In the genomic region with DNA sequence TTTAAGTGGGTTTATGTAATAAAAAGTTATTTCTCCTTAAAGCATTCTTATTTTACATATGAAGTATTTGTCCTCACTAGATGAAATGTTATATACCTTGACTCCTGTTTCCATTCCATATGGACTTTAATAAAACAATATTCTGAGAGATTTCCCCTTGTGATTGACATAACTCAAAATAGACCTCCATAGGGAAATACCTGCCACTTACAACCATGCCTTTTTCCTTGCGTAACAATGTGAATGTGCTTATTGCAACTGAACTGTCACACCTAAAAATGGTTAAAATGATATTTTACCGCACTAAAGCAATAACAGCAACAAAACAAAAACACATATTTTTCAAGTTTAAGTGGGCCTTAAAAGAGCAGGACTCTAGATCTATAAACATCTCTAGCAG, we compare ENCODE assay signal across 16 cellular contexts.
DNase-seq lines count a peak whose midpoint lies in the region; ATAC-seq, FAIRE-seq and TF ChIP-seq lines count a peak whose summit lies in the region.
"Had no signal": no experiment of that assay in that cellular context is flagged by ENCODE, and none has a peak within 500 bp of the region (broad histone marks: within the 10 kb centered on the region; RNA-seq: fewer than 3 reads in every experiment).

No MANE protein-coding gene starts in this region.

- H3K9me3 ChIP-seq in PC-9 (ENCODE audit: insufficient read depth, low read depth) (no peaks in the 10 kb centered on the region), keratinocyte (ENCODE audit: control insufficient read depth, low read depth, low read length) (no peaks in the 10 kb centered on the region)
- H3K9me3 ChIP-seq: BLaER1 treated with 17β-estradiol and CSF1 and Interleukin-3, amounts not matched to agents 10 nM and 100 nM had no signal

- H3K27me3 ChIP-seq in PC-9 (ENCODE audit: insufficient read depth, low read depth) = no peaks in the 10 kb centered on the region
- no peaks in the 10 kb centered on the region for H3K27me3 ChIP-seq in keratinocyte (ENCODE audit: control insufficient read depth, extremely low read depth, insufficient read depth, low read length)
- H3K27me3 ChIP-seq: BLaER1 treated with 17β-estradiol and CSF1 and Interleukin-3, amounts not matched to agents 10 nM and 100 nM had no signal

- H3K4me1 ChIP-seq in PC-9 (replicated peaks; ENCODE audit: insufficient read depth) (peaks cover 58% of the 10 kb centered on the region), keratinocyte (ENCODE audit: control insufficient read depth, extremely low read depth, insufficient read depth, low read length) (peaks cover 16% of the 10 kb centered on the region)

- peaks cover 0 to 6% (median 0%) of the 10 kb centered on the region in 5 donors for H3K27me3 Mint-ChIP-seq in naive thymus-derived CD8-positive, alpha-beta T cell
- no peaks in the 10 kb centered on the region for H3K27me3 Mint-ChIP-seq in WTC11 (ENCODE audit: low read depth)

- POLR2A ChIA-PET in PC-9 (lab: Charles Lee; ENCODE audit: unreplicated experiment) (interaction anchor here (0.7 to 1.4 kb wide), 2 partner anchors 33 to 490 kb away, joined by 4 to 7 read pairs; no protein-coding TSS in a partner anchor), WTC11 (lab: Charles Lee) (no interaction called here)
- POLR2A ChIA-PET in naive thymus-derived CD8-positive, alpha-beta T cell (lab: Charles Lee) = no interaction called here

- H4K20me1 ChIP-seq in PC-9 (ENCODE audit: insufficient read depth) = no peaks in the 10 kb centered on the region
- H4K20me1 ChIP-seq in keratinocyte (ENCODE audit: control insufficient read depth, extremely low read depth, insufficient read depth, low read length) = no peaks in the 10 kb centered on the region
- H4K20me1 ChIP-seq: BLaER1 treated with 17β-estradiol and CSF1 and Interleukin-3, amounts not matched to agents 10 nM and 100 nM had no signal

- no peaks in the 10 kb centered on the region for H3K4me1 Mint-ChIP-seq in naive thymus-derived CD8-positive, alpha-beta T cell
- peaks cover 15% of the 10 kb centered on the region for H3K4me1 Mint-ChIP-seq in WTC11
- H3K4me1 Mint-ChIP-seq: CD4-positive, CD25-positive, alpha-beta regulatory T cell had no signal

- H3K27ac ChIP-seq in PC-9 (peak overlapping the region; percentile 99), keratinocyte (ENCODE audit: control insufficient read depth, insufficient read depth, low read length) (no peak overlapping the region)
- H3K27ac ChIP-seq: BLaER1 treated with 17β-estradiol and CSF1 and Interleukin-3, amounts not matched to agents 10 nM and 100 nM had no signal

- BruUV-seq in PC-9 (replicated peaks; lab: Mats Ljungman, UMichigan) = no TSS peak

- H3K4me2 ChIP-seq in PC-9 (peak overlapping the region; percentile 80), keratinocyte (ENCODE audit: control insufficient read depth, extremely low read depth, insufficient read depth, low read depth, low read length) (no peak overlapping the region)

- FAIRE-seq in D721Med (lab: Jason Lieb, UNC) (peak; percentile 78), keratinocyte (lab: Jason Lieb, UNC) (peak; percentile 41)
- FAIRE-seq: GM12878, GM18507, HepG2, HTR-8/SVneo had no signal

- no peaks in the 10 kb centered on the region for H3K9me1 ChIP-seq in keratinocyte (ENCODE audit: control insufficient read depth, extremely low read depth, insufficient read depth, low read length)

- H3K27ac Mint-ChIP-seq in naive thymus-derived CD8-positive, alpha-beta T cell = no peak overlapping the region
- H3K27ac Mint-ChIP-seq in WTC11 = no peak overlapping the region
- H3K27ac Mint-ChIP-seq: CD4-positive, CD25-positive, alpha-beta regulatory T cell; H9 had no signal

- H3K4me3 Mint-ChIP-seq in naive thymus-derived CD8-positive, alpha-beta T cell = no peak overlapping the region
- no peak overlapping the region for H3K4me3 Mint-ChIP-seq in WTC11
- H3K4me3 Mint-ChIP-seq: CD4-positive, CD25-positive, alpha-beta regulatory T cell; H9 had no signal

- peaks cover 49% of the 10 kb centered on the region for H3F3A ChIP-seq in PC-9 (ENCODE audit: insufficient read depth, low read depth)

- dilution Hi-C loops in keratinocyte (cut with MboI; ENCODE audit: extremely low pct_ligation_motif_present, low sequenced_read_pairs) = no loop called here

- CTCF ChIA-PET in PC-9 (lab: Charles Lee) (interaction anchor here (0.6 to 0.9 kb wide), 3 partner anchors 29 to 214 kb away, joined by 3 to 11 read pairs (median 6); no protein-coding TSS in a partner anchor), WTC11 (lab: Charles Lee) (no interaction called here)

- H3K79me2 ChIP-seq in PC-9 (ENCODE audit: low read depth) (peaks cover 45% of the 10 kb centered on the region), keratinocyte (ENCODE audit: control insufficient read depth, insufficient read depth, low read length) (no peaks in the 10 kb centered on the region)

- intact Hi-C loops in PC-9 (cut with micrococcal nuclease; ENCODE audit: unreplicated experiment) = loop anchor here (5.0 kb wide), 1 partner anchor 288 kb away; no protein-coding TSS in a partner anchor

- peaks cover 4% of the 10 kb centered on the region for H3K36me3 ChIP-seq in PC-9 (ENCODE audit: low read depth)
- no peaks in the 10 kb centered on the region for H3K36me3 ChIP-seq in keratinocyte (ENCODE audit: control insufficient read depth in 2 of 2, extremely low read depth in 1 of 2, insufficient read depth in 2 of 2, low read length in 2 of 2)
- H3K36me3 ChIP-seq: BLaER1 treated with 17β-estradiol and CSF1 and Interleukin-3, amounts not matched to agents 10 nM and 100 nM had no signal

- no peak for DNase-seq in D721Med (ENCODE audit: insufficient read length, low spot score)
- DNase-seq in PC-9 = no peak
- DNase-seq in keratinocyte (ENCODE audit: low read depth, low spot score) = no peak
- DNase-seq in naive thymus-derived CD8-positive, alpha-beta T cell = no peak
- no peak for DNase-seq in NCI-H1092 treated with DMSO at 0.1 percent for 48 hours (lab: John Stamatoyannopoulos, UW)
- DNase-seq in WTC11 (ENCODE audit: low spot score) = no peak
- DNase-seq: AML-193; CD4-positive, CD25-positive, alpha-beta regulatory T cell; DMS 273 treated with DMSO at 0.1 percent for 48 hours; GM23248; H9 had no signal

- no peak for TF ChIP-seq CTCF in D721Med (IDR thresholded peaks at IDR 0.05; ENCODE audit: insufficient read depth, missing control alignments)
- TF ChIP-seq CTCF in PC-9 (conservative IDR thresholded peaks at IDR 0.05) = no peak
- TF ChIP-seq CTCF in keratinocyte (optimal IDR thresholded peaks at IDR 0.05 in 1 of 3, IDR thresholded peaks at IDR 0.05 in 1 of 3, conservative IDR thresholded peaks at IDR 0.05 in 1 of 3; ENCODE audit: extremely low read depth in 1 of 3, insufficient read depth in 2 of 3, low read length in 3 of 3) = no peak
- TF ChIP-seq CTCF in WTC11 (IDR thresholded peaks at IDR 0.05) = no peak

- no peaks in the 10 kb centered on the region for H3K36me3 Mint-ChIP-seq in naive thymus-derived CD8-positive, alpha-beta T cell
- H3K36me3 Mint-ChIP-seq in WTC11 = no peaks in the 10 kb centered on the region
- H3K36me3 Mint-ChIP-seq: CD4-positive, CD25-positive, alpha-beta regulatory T cell had no signal

- H3K4me3 ChIP-seq in PC-9 = peak overlapping the region; percentile 35; the same call in 1 of the 2 replicates
- no peak overlapping the region for H3K4me3 ChIP-seq in keratinocyte (ENCODE audit: control insufficient read depth in 2 of 3, extremely low read depth in 1 of 3, insufficient read depth in 2 of 3, low read depth in 1 of 3, low read length in 3 of 3)
- H3K4me3 ChIP-seq: BLaER1 treated with 17β-estradiol and CSF1 and Interleukin-3, amounts not matched to agents 10 nM and 100 nM; GM12878; GM23248 had no signal

- H3K9me2 ChIP-seq in PC-9 (ENCODE audit: insufficient read depth) = no peaks in the 10 kb centered on the region

- no peak for ATAC-seq in naive thymus-derived CD8-positive, alpha-beta T cell
- ATAC-seq in WTC11 = no peak
- ATAC-seq: HepG2 had no signal

- H3K9me3 Mint-ChIP-seq in naive thymus-derived CD8-positive, alpha-beta T cell = no peaks in the 10 kb centered on the region
- peaks cover 5% of the 10 kb centered on the region; the same call in 1 of the 2 replicates for H3K9me3 Mint-ChIP-seq in WTC11
- H3K9me3 Mint-ChIP-seq: CD4-positive, CD25-positive, alpha-beta regulatory T cell had no signal

- no peak overlapping the region for H3K9ac ChIP-seq in keratinocyte (ENCODE audit: control insufficient read depth, extremely low read depth, insufficient read depth, low read length)
- H3K9ac ChIP-seq: BLaER1 treated with 17β-estradiol and CSF1 and Interleukin-3, amounts not matched to agents 10 nM and 100 nM; GM23248 had no signal

- H2AFZ ChIP-seq in PC-9 (no peak overlapping the region), keratinocyte (ENCODE audit: control insufficient read depth, low read length) (no peak overlapping the region)

TF ChIP-seq in WTC11, 78 proteins besides CTCF, POLR2A, EP300 and RAD21 (continues in another document):
- TF ChIP-seq, protein P1, sequence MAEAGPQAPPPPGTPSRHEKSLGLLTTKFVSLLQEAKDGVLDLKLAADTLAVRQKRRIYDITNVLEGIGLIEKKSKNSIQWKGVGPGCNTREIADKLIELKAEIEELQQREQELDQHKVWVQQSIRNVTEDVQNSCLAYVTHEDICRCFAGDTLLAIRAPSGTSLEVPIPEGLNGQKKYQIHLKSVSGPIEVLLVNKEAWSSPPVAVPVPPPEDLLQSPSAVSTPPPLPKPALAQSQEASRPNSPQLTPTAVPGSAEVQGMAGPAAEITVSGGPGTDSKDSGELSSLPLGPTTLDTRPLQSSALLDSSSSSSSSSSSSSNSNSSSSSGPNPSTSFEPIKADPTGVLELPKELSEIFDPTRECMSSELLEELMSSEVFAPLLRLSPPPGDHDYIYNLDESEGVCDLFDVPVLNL (CRISPR knock-in tag; IDR thresholded peaks at IDR 0.05; ENCODE audit: borderline replicate concordance, low read depth) = no peak
- no peak for TF ChIP-seq MYBL2 (CRISPR knock-in tag; IDR thresholded peaks at IDR 0.05)
- no peak for TF ChIP-seq HMGA2 (CRISPR knock-in tag; IDR thresholded peaks at IDR 0.05)
- no peak for TF ChIP-seq ATF1 (CRISPR knock-in tag; IDR thresholded peaks at IDR 0.05)
